ENCODE assay signal across 12 cellular contexts in the genomic region with DNA sequence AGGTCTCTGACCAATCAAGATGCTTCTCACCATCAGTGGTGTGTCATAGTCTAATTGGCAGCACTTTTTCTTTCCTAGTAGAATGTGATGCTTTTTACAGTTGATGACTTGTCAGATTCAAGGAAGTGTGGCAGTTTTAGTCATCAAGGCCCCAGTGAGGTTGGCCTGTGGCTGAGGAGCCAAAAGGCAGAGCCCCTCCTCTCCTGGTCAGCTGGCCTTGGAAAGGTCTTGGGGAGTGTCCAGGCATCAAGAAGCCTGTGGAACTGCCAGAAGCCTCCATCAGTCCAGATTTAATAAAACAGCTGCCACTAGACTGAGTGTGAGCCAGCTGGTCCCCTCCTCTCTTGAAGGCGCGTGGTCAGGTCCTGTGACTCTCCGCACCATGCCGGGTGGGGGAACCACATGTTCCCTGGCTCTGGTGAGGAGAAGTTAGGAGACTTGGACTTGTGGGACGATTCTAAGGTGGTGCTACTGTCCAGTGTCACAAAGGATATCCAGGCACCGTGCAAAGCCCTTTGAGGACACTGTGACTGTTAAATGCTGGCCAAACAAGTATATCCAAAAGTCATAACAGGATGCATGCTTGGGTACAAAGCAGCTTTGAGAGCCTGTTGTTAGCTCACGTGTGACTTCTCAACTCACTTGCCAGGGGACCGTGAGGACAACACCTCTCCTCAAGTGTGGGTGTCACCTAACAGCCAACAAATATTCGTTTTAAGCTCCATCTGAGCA. TPM values are rescaled to one million over a fixed set of nuclear protein-coding genes. Genes with fewer than 3 reads are reported as not detected.
DNase-seq lines count a peak whose midpoint lies in the region; ATAC-seq and TF ChIP-seq lines count a peak whose summit lies in the region.
"Had no signal": no experiment of that assay in that cellular context is flagged by ENCODE, and none has a peak within 500 bp of the region (broad histone marks: within the 10 kb centered on the region; RNA-seq: fewer than 3 reads in every experiment).

No MANE protein-coding gene starts in this region.

- TF ChIP-seq CTCF in breast epithelium (IDR thresholded peaks at IDR 0.05) (no peak), right atrium auricular region (IDR thresholded peaks at IDR 0.05) (no peak), stomach (IDR thresholded peaks at IDR 0.05) (no peak), Calu3 (IDR thresholded peaks at IDR 0.05; ENCODE audit: unreplicated experiment) (no peak)

- no peak overlapping the region for H3K4me3 ChIP-seq in breast epithelium
- H3K4me3 ChIP-seq in right atrium auricular region, result no peak overlapping the region
- no peak overlapping the region for H3K4me3 ChIP-seq in stomach

- CTCF ChIA-PET in Calu3 (lab: Charles Lee), result no interaction called here

- no peaks in the 10 kb centered on the region for H3K36me3 ChIP-seq in breast epithelium
- H3K36me3 ChIP-seq in right atrium auricular region, result no peaks in the 10 kb centered on the region
- H3K36me3 ChIP-seq in stomach, result no peaks in the 10 kb centered on the region

- H3K27ac ChIP-seq in breast epithelium, result peak overlapping the region; percentile 35 to 40
- peak overlapping the region; percentile 87 to 95 for H3K27ac ChIP-seq in right atrium auricular region
- H3K27ac ChIP-seq in stomach, result peak overlapping the region in 3 of 5 donors; percentile 30 to 86 (median 84)

- BruUV-seq in Calu3 (replicated peaks; lab: Mats Ljungman, UMichigan), result no TSS peak

- ATAC-seq in stimulated activated memory B cell treated with anti-CD40 and anti-IgM and Interleukin-4, amounts not matched to agents 10 μg/mL and 1 μg/mL and 100 μg/mL, for 72 hours, result no peak
- ATAC-seq in HG02642 (IDR thresholded peaks at IDR 0.05; ENCODE audit: poor library complexity, unreplicated experiment), result no peak
- ATAC-seq: Panc1 had no signal

- H3K36me3 Mint-ChIP-seq in Calu3 (ENCODE audit: insufficient read depth, unreplicated experiment), result no peaks in the 10 kb centered on the region
- peaks cover 8% of the 10 kb centered on the region for H3K36me3 Mint-ChIP-seq in stimulated activated memory B cell treated with anti-CD40 and anti-IgM and Interleukin-4, amounts not matched to agents 10 μg/mL and 1 μg/mL and 100 μg/mL, for 72 hours
- H3K36me3 Mint-ChIP-seq: activated naive CD8-positive, alpha-beta T cell treated with anti-CD3 and anti-CD28 coated beads, Interleukin-2, amount 10 ng/mL, durations not matched to agents 7 days and 5 days had no signal

- intact Hi-C loops in breast epithelium (cut with DNase I; ENCODE audit: low total_unique reads), result no loop called here
- intact Hi-C loops in stomach (cut with DNase I; ENCODE audit: low total_unique reads), result no loop called here
- intact Hi-C loops in Calu3 (cut with micrococcal nuclease; ENCODE audit: unreplicated experiment), result no loop called here

- 66 to 83% (median 71%) methylated on average over 9 of the region's 9 CpGs for WGBS in stomach, 5 donors

- H3K27me3 ChIP-seq in breast epithelium (no peaks in the 10 kb centered on the region), right atrium auricular region (no peaks in the 10 kb centered on the region), stomach (no peaks in the 10 kb centered on the region)

- TF ChIP-seq EP300 in stomach (IDR thresholded peaks at IDR 0.05), result no peak

- no peaks in the 10 kb centered on the region for H3K9me3 Mint-ChIP-seq in Calu3 (ENCODE audit: low read depth, unreplicated experiment)
- no peaks in the 10 kb centered on the region for H3K9me3 Mint-ChIP-seq in stimulated activated memory B cell treated with anti-CD40 and anti-IgM and Interleukin-4, amounts not matched to agents 10 μg/mL and 1 μg/mL and 100 μg/mL, for 72 hours
- H3K9me3 Mint-ChIP-seq: activated CD4-positive, alpha-beta T cell treated with anti-CD3 and anti-CD28 coated beads, Interleukin-2, amount 10 ng/mL, durations not matched to agents 24 days and 14 days; activated naive CD8-positive, alpha-beta T cell treated with anti-CD3 and anti-CD28 coated beads, Interleukin-2, amount 10 ng/mL, durations not matched to agents 7 days and 5 days had no signal

- H3K4me3 Mint-ChIP-seq in Calu3 (ENCODE audit: low read depth, unreplicated experiment), result no peak overlapping the region
- no peak overlapping the region for H3K4me3 Mint-ChIP-seq in stimulated activated memory B cell treated with anti-CD40 and anti-IgM and Interleukin-4, amounts not matched to agents 10 μg/mL and 1 μg/mL and 100 μg/mL, for 72 hours
- H3K4me3 Mint-ChIP-seq: activated CD4-positive, alpha-beta T cell treated with anti-CD3 and anti-CD28 coated beads, Interleukin-2, amount 10 ng/mL, durations not matched to agents 24 days and 14 days; activated naive CD8-positive, alpha-beta T cell treated with anti-CD3 and anti-CD28 coated beads, Interleukin-2, amount 10 ng/mL, durations not matched to agents 7 days and 5 days had no signal

- H3K4me1 ChIP-seq in breast epithelium, result no peaks in the 10 kb centered on the region
- peaks cover 3 to 57% of the 10 kb centered on the region in 2 donors for H3K4me1 ChIP-seq in right atrium auricular region
- peaks cover 22 to 67% (median 37%) of the 10 kb centered on the region in 4 donors for H3K4me1 ChIP-seq in stomach

- H3K9me3 ChIP-seq in breast epithelium (no peaks in the 10 kb centered on the region), right atrium auricular region (no peaks in the 10 kb centered on the region), stomach (no peaks in the 10 kb centered on the region)

- no peak for TF ChIP-seq POLR2A in breast epithelium (IDR thresholded peaks at IDR 0.05)
- no peak for TF ChIP-seq POLR2A in stomach (IDR thresholded peaks at IDR 0.05)

- no peak overlapping the region for H3K27ac Mint-ChIP-seq in Calu3 (ENCODE audit: unreplicated experiment)
- no peak overlapping the region for H3K27ac Mint-ChIP-seq in stimulated activated memory B cell treated with anti-CD40 and anti-IgM and Interleukin-4, amounts not matched to agents 10 μg/mL and 1 μg/mL and 100 μg/mL, for 72 hours
- H3K27ac Mint-ChIP-seq: activated CD4-positive, alpha-beta T cell treated with anti-CD3 and anti-CD28 coated beads, Interleukin-2, amount 10 ng/mL, durations not matched to agents 24 days and 14 days; activated naive CD8-positive, alpha-beta T cell treated with anti-CD3 and anti-CD28 coated beads, Interleukin-2, amount 10 ng/mL, durations not matched to agents 7 days and 5 days had no signal

- peaks cover 37% of the 10 kb centered on the region for H3K27me3 Mint-ChIP-seq in Calu3 (ENCODE audit: unreplicated experiment)
- peaks cover 2% of the 10 kb centered on the region for H3K27me3 Mint-ChIP-seq in stimulated activated memory B cell treated with anti-CD40 and anti-IgM and Interleukin-4, amounts not matched to agents 10 μg/mL and 1 μg/mL and 100 μg/mL, for 72 hours

- no peaks in the 10 kb centered on the region for H3K4me1 Mint-ChIP-seq in Calu3 (ENCODE audit: low read depth, unreplicated experiment)
- H3K4me1 Mint-ChIP-seq in stimulated activated memory B cell treated with anti-CD40 and anti-IgM and Interleukin-4, amounts not matched to agents 10 μg/mL and 1 μg/mL and 100 μg/mL, for 72 hours, result peaks cover 2% of the 10 kb centered on the region
- H3K4me1 Mint-ChIP-seq: activated CD4-positive, alpha-beta T cell treated with anti-CD3 and anti-CD28 coated beads, Interleukin-2, amount 10 ng/mL, durations not matched to agents 24 days and 14 days had no signal

- DNase-seq in HCEC 1CT (peak; percentile 49), breast epithelium (ENCODE audit: low spot score in 2 of 2) (peak in 1 of 2 donors; percentile 17), right atrium auricular region (ENCODE audit: low spot score) (peak; percentile 90), stomach (no peak), Calu3 (no peak), D341Med (ENCODE audit: low spot score) (no peak)
- DNase-seq: activated CD4-positive, alpha-beta T cell treated with anti-CD3 and anti-CD28 coated beads, Interleukin-2, amount 10 ng/mL, durations not matched to agents 24 days and 14 days; activated naive CD8-positive, alpha-beta T cell treated with anti-CD3 and anti-CD28 coated beads, Interleukin-2, amount 10 ng/mL, durations not matched to agents 7 days and 5 days; NCI-H1105 treated with DMSO at 0.1 percent for 48 hours had no signal

RNA-seq across cellular contexts. Expression of a gene that starts 6.1 kb away (rescaled TPM):
- total RNA-seq in breast epithelium (10 to 100 TPM; 30.9 to 61.8 (median 51.8) TPM), right atrium auricular region (10 to 100 TPM; 42.8 to 55.8 TPM), stomach (10 to 100 TPM in 4 of 5 donors, 1 to 10 TPM in 1; 7.8 to 26.3 (median 14.0) TPM), Calu3 (2022) (not detected in 2 replicates)
- 1 to 10 TPM; 5.7 to 6.1 (median 5.7) TPM for polyA plus RNA-seq in stomach
- total RNA-seq: activated CD4-positive, alpha-beta T cell treated with anti-CD3 and anti-CD28 coated beads, Interleukin-2, amount 10 ng/mL, durations not matched to agents 24 days and 14 days; activated naive CD8-positive, alpha-beta T cell treated with anti-CD3 and anti-CD28 coated beads, Interleukin-2, amount 10 ng/mL, durations not matched to agents 7 days and 5 days had no signal

Comparison
In these comparisons a context has a peak if more than half of its experiments do, and no peak if none do; other contexts are left out.
1. DNase-seq: peak in HCEC 1CT (single experiment) and right atrium auricular region (single experiment); none in stomach (single experiment), Calu3 (single experiment) and D341Med (single experiment).
2. H3K27ac ChIP-seq: peak in every context shown above with its lines; median percentile 91 in right atrium auricular region; 84 in stomach; 38 in breast epithelium.